Comparison of ENCODE assay signal across 1 cellular context in genomic region chr14:100282766-100283419, GRCh38.
TF ChIP-seq lines count a peak whose summit lies in the region.

No MANE protein-coding gene starts in this region.

TF ChIP-seq in HepG2, 621 proteins besides CTCF, POLR2A, EP300 and RAD21:
- TF ChIP-seq ZNF749 (CRISPR knock-in tag; IDR thresholded peaks at IDR 0.05; ENCODE audit: borderline replicate concordance) (no peak), ZSCAN22 (CRISPR knock-in tag; IDR thresholded peaks at IDR 0.05) (peak; percentile 79)
